24 cellular contexts compared by ENCODE assay signal in genomic region chr3:22934973-22935372, GRCh38.
"Had no signal": no experiment of that assay in that cellular context is flagged by ENCODE, and none has a peak within 500 bp of the region (broad histone marks: within the 10 kb centered on the region; RNA-seq: fewer than 3 reads in every experiment).

No MANE protein-coding gene starts in this region.

- H3K9me3 ChIP-seq: neutrophil, ovary, transverse colon, uterus had no signal

- ATAC-seq: activated CD8-positive, alpha-beta memory T cell treated with anti-CD3 and anti-CD28 coated beads, Interleukin-2, amount 10 ng/mL, durations not matched to agents 7 days and 5 days; activated CD8-positive, alpha-beta T cell treated with anti-CD3 and anti-CD28 coated beads for 36 hours; sciatic nerve; stimulated activated effector memory CD8-positive, alpha-beta T cell treated with anti-CD3 and anti-CD28 coated beads, Interleukin-12 subunit alpha, Interleukin-12 subunit beta, amount 100 ng/mL, for 72 hours; stimulated activated naive CD8-positive, alpha-beta T cell treated with anti-CD3 and anti-CD28 coated beads, Interleukin-15, amount 100 ng/mL, for 72 hours had no signal

- H3K27ac ChIP-seq: neutrophil, ovary, transverse colon, uterus, WERI-Rb-1 had no signal

- H3K27me3 ChIP-seq: neutrophil, ovary, transverse colon, uterus had no signal

- H3K4me3 ChIP-seq: ovary, transverse colon, uterus had no signal

- H3K4me1 ChIP-seq: transverse colon, uterus had no signal

- H3K36me3 ChIP-seq: neutrophil, ovary, transverse colon, uterus, WERI-Rb-1 had no signal

- DNase-seq: activated CD4-positive, alpha-beta T cell treated with anti-CD3 and anti-CD28 coated beads, Interleukin-2, amount 10 ng/mL, durations not matched to agents 7 days and 5 days; activated CD4-positive, CD25-positive, alpha-beta regulatory T cell treated with anti-CD3 and anti-CD28 coated beads, Interleukin-2, amount 50 U/mL, for 72 hours; activated CD8-positive, alpha-beta memory T cell treated with anti-CD3 and anti-CD28 coated beads, Interleukin-2, amount 10 ng/mL, durations not matched to agents 7 days and 5 days; activated CD8-positive, alpha-beta T cell treated with anti-CD3 and anti-CD28 coated beads for 36 hours; activated effector memory CD4-positive, alpha-beta T cell treated with anti-CD3 and anti-CD28 coated beads, Interleukin-2, amount 50 U/mL, for 16 hours; activated naive CD4-positive, alpha-beta T cell treated with anti-CD3 and anti-CD28 coated beads, Interleukin-2, amount 10 ng/mL, durations not matched to agents 7 days and 5 days; activated T-cell treated with anti-CD3 and anti-CD28 coated beads for 4 hours; amygdala; caudate nucleus; effector CD4-positive, alpha-beta T cell; hippocampal formation; kidney glomerular epithelial cell; mesenchymal stem cell; ovary; small intestine; stimulated activated CD4-positive, alpha-beta T cell treated with anti-CD3 and anti-CD28 coated beads, Interleukin-2, amount 100 ng/mL, for 24 hours; stimulated activated naive CD8-positive, alpha-beta T cell treated with anti-CD3 and anti-CD28 coated beads, Interleukin-15, amount 100 ng/mL, for 72 hours; T-helper 1 cell; transverse colon; uterus; WERI-Rb-1 had no signal
